In the genomic region with DNA sequence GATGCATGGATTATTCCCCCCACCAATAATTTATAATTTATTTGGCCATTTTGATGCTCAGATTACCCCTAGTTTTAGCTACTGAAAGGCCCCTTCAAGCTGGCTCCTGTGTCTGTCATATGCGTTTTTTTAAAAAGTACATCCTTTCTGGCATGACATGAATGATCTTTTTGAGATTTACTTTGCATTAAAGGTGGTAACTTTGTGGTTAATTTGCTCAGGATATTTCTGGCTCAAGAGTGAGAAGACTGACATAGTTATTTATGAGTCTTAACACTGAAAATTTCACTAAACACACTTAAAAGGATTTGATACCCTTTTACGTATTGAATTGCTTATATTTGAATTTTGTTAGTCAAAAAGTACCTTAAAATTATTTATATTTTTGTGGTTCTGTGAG, we compare ENCODE assay signal across 17 cellular contexts. TPM values are rescaled to one million over a fixed set of nuclear protein-coding genes. Genes with fewer than 3 reads are reported as not detected.
DNase-seq lines count a peak whose midpoint lies in the region; ATAC-seq and TF ChIP-seq lines count a peak whose summit lies in the region.
"Had no signal": no experiment of that assay in that cellular context is flagged by ENCODE, and none has a peak within 500 bp of the region (broad histone marks: within the 10 kb centered on the region; RNA-seq: fewer than 3 reads in every experiment).

No MANE protein-coding gene starts in this region.

- H3K4me1 ChIP-seq in DND-41 (ENCODE audit: insufficient read depth, low read length): peaks cover 47% of the 10 kb centered on the region

- TF ChIP-seq CTCF in DND-41 (IDR thresholded peaks at IDR 0.05; ENCODE audit: borderline replicate concordance, extremely low read depth, low read length, poor library complexity, severe bottlenecking) (no peak), NB4 (IDR thresholded peaks at IDR 0.05; ENCODE audit: low read depth, low read length) (no peak), brain (conservative IDR thresholded peaks at IDR 0.05) (no peak)

- peaks cover 67% of the 10 kb centered on the region for H3K4me1 Mint-ChIP-seq in activated T-cell treated with anti-CD3 and anti-CD28 coated beads, Interleukin-2, amount 50 U/mL, for 24 hours (ENCODE audit: low read depth)
- peaks cover 71% of the 10 kb centered on the region for H3K4me1 Mint-ChIP-seq in brain

- peaks cover 70% of the 10 kb centered on the region for H4K20me1 ChIP-seq in DND-41 (ENCODE audit: insufficient read depth, low read length)

- no peaks in the 10 kb centered on the region for H3K9me3 Mint-ChIP-seq in activated T-cell treated with anti-CD3 and anti-CD28 coated beads, Interleukin-2, amount 50 U/mL, for 24 hours
- H3K9me3 Mint-ChIP-seq in brain: no peaks in the 10 kb centered on the region
- H3K9me3 Mint-ChIP-seq: H9 had no signal

- no peak overlapping the region for H3K4me3 Mint-ChIP-seq in activated T-cell treated with anti-CD3 and anti-CD28 coated beads, Interleukin-2, amount 50 U/mL, for 24 hours
- H3K4me3 Mint-ChIP-seq in brain: peak overlapping the region in 3 of 5 experiments; percentile 26 to 48 (median 30)
- H3K4me3 Mint-ChIP-seq: H9 had no signal

- H3K9me3 ChIP-seq in DND-41 (ENCODE audit: insufficient read depth, low read length, severe bottlenecking): no peaks in the 10 kb centered on the region
- H3K9me3 ChIP-seq: SJCRH30 had no signal

- TF ChIP-seq POLR2A in NB4 (IDR thresholded peaks at IDR 0.05; ENCODE audit: extremely low read depth, insufficient read length): no peak

- peaks cover 98% of the 10 kb centered on the region for H3K79me2 ChIP-seq in DND-41 (ENCODE audit: insufficient read depth, low read length)

- H3K27ac Mint-ChIP-seq in activated T-cell treated with anti-CD3 and anti-CD28 coated beads, Interleukin-2, amount 50 U/mL, for 24 hours: peak overlapping the region; percentile 45
- peak overlapping the region in 1 of 5 experiments; percentile 4 for H3K27ac Mint-ChIP-seq in brain

- ATAC-seq in DND-41 (ENCODE audit: insufficient read depth, low read depth) (no peak), GM18858 (IDR thresholded peaks at IDR 0.05; ENCODE audit: unreplicated experiment) (no peak), GM18511 (IDR thresholded peaks at IDR 0.05; ENCODE audit: unreplicated experiment) (no peak)

- peaks cover 80% of the 10 kb centered on the region for H3K36me3 Mint-ChIP-seq in activated T-cell treated with anti-CD3 and anti-CD28 coated beads, Interleukin-2, amount 50 U/mL, for 24 hours (ENCODE audit: low read depth)
- H3K36me3 Mint-ChIP-seq in brain: peaks cover 21% of the 10 kb centered on the region

- DNase-seq in activated T-cell treated with anti-CD3 and anti-CD28 coated beads, Interleukin-2, amount 50 U/mL, for 24 hours: no peak
- no peak for DNase-seq in activated T-cell treated with anti-CD3 and anti-CD28 coated beads, Interleukin-2, amount 50 U/mL, for 1 hour
- DNase-seq in DND-41 (no peak), NB4 (ENCODE audit: low read depth) (no peak)
- DNase-seq in stimulated activated CD4-positive, alpha-beta T cell treated with anti-CD3 and anti-CD28 coated beads, Interleukin-1b, Interleukin-23, amount 100 ng/mL, for 48 hours: no peak
- DNase-seq: H9; IMR-90; Kasumi-1; NCI-H1417; NCI-H1930; NCI-H69; NK-92 treated with Interleukin-12 subunit alpha and Interleukin-12 subunit beta, amount 100 ng/mL, for 24 hours; RPMI8226; SJCRH30 had no signal

- H3K36me3 ChIP-seq in DND-41 (ENCODE audit: insufficient read depth, low read length): peaks cover 79% of the 10 kb centered on the region

- H3K4me2 ChIP-seq in DND-41 (ENCODE audit: insufficient read depth, low read length): peak overlapping the region; percentile 35; the same call in 1 of the 2 replicates

- H3K4me3 ChIP-seq in DND-41 (ENCODE audit: low read depth in 1 of 2, low read length in 2 of 2) (no peak overlapping the region), NB4 (ENCODE audit: low read depth, low read length) (peak overlapping the region; percentile 10)
- H3K4me3 ChIP-seq: SJCRH30 had no signal

- no peaks in the 10 kb centered on the region for H3K27me3 ChIP-seq in DND-41 (ENCODE audit: insufficient read depth, low read length, poor library complexity)
- H3K27me3 ChIP-seq: SJCRH30 had no signal

- H3K27ac ChIP-seq in DND-41 (ENCODE audit: low read length): no peak overlapping the region
- H3K27ac ChIP-seq: SJCRH30 had no signal

- no peaks in the 10 kb centered on the region for H3K27me3 Mint-ChIP-seq in activated T-cell treated with anti-CD3 and anti-CD28 coated beads, Interleukin-2, amount 50 U/mL, for 24 hours
- peaks cover 6% of the 10 kb centered on the region for H3K27me3 Mint-ChIP-seq in brain

- H3K9ac ChIP-seq in DND-41 (ENCODE audit: low read depth, low read length): no peak overlapping the region

- no peak overlapping the region for H2AFZ ChIP-seq in DND-41 (ENCODE audit: low read depth, low read length)

RNA-seq across cellular contexts. Expression of a gene that starts 5.4 kb away (rescaled TPM):
- 24.9 TPM for polyA plus RNA-seq in brain (ENCODE audit: insufficient read depth, low read depth, low replicate concordance)
